ENCODE assay signal across 14 cellular contexts in the genomic region with DNA sequence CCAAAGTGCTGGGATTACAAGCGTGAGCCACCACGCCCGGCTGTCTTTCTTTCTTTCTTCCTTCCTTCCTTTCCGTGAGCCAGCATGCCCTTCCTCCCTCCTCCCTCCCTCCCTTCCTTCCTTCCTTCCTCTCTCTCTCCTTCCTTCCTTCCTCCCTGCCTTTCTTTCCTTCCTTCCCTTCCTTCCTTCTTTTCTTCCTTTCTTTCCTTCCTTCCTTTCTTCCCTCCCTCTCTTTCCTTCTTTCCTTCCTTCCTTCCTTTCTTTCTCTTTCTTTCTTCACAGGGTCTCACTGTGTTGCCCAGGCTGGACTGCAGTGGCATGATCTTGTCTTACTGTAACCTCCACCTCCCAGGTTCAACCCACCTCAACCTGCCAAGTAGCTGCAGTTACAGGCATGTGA. TPM values are rescaled to one million over a fixed set of nuclear protein-coding genes. Genes with fewer than 3 reads are reported as not detected.
DNase-seq lines count a peak whose midpoint lies in the region; ATAC-seq and TF ChIP-seq lines count a peak whose summit lies in the region.
"Had no signal": no experiment of that assay in that cellular context is flagged by ENCODE, and none has a peak within 500 bp of the region (broad histone marks: within the 10 kb centered on the region; RNA-seq: fewer than 3 reads in every experiment).

No MANE protein-coding gene starts in this region.

- no peaks in the 10 kb centered on the region for H3K36me3 ChIP-seq in BLaER1
- H3K36me3 ChIP-seq: SJCRH30 had no signal

- ATAC-seq in WTC11, result no peak
- no peak for ATAC-seq in GM21576 (IDR thresholded peaks at IDR 0.05; ENCODE audit: unreplicated experiment)
- ATAC-seq: GM12878 had no signal

- no peak overlapping the region for H3K4me3 ChIP-seq in BLaER1
- H3K4me3 ChIP-seq in GM12865 (ENCODE audit: low read depth, low read length), result peak overlapping the region; percentile 4; the same call in 1 of the 2 replicates
- H3K4me3 ChIP-seq: GM12878, SJCRH30 had no signal

- H3K27ac ChIP-seq in BLaER1, result no peak overlapping the region
- H3K27ac ChIP-seq: RWPE1, SJCRH30 had no signal

- H3K4me1 ChIP-seq in BLaER1, result peaks cover 54% of the 10 kb centered on the region
- H3K4me1 ChIP-seq: SJCRH30 had no signal

- H3K4me1 Mint-ChIP-seq in WTC11, result peaks cover 41% of the 10 kb centered on the region
- peaks cover 20% of the 10 kb centered on the region for H3K4me1 Mint-ChIP-seq in mesothelial cell of epicardium

- H3K4me2 ChIP-seq in BLaER1, result 0 out of 2 replicates have a peak overlapping the region, but pooled peaks have one; percentile 91

- H3K4me3 Mint-ChIP-seq in WTC11, result no peak overlapping the region
- H3K4me3 Mint-ChIP-seq in mesothelial cell of epicardium, result no peak overlapping the region

- H3K36me3 Mint-ChIP-seq in WTC11 (peaks cover 4% of the 10 kb centered on the region), mesothelial cell of epicardium (no peaks in the 10 kb centered on the region)

- H3K27me3 Mint-ChIP-seq in WTC11 (ENCODE audit: low read depth) (no peaks in the 10 kb centered on the region), mesothelial cell of epicardium (ENCODE audit: low read depth) (no peaks in the 10 kb centered on the region)

- H4K20me1 ChIP-seq in BLaER1, result no peaks in the 10 kb centered on the region

- H3K27ac Mint-ChIP-seq in WTC11, result no peak overlapping the region; the same call in 1 of the 2 replicates
- peak overlapping the region; percentile 59 for H3K27ac Mint-ChIP-seq in mesothelial cell of epicardium

- POLR2A ChIA-PET in WTC11 (lab: Charles Lee), result no interaction called here

- no peaks in the 10 kb centered on the region for H3K9me3 ChIP-seq in BLaER1
- H3K9me3 ChIP-seq: SJCRH30 had no signal

- CTCF ChIA-PET in WTC11 (lab: Charles Lee), result interaction anchor here (2.3 kb wide), 1 partner anchor 105 kb away, joined by 10 read pairs; no protein-coding TSS in a partner anchor

- no peak overlapping the region for H3K9ac ChIP-seq in BLaER1

- TF ChIP-seq CTCF in GM12865 (IDR thresholded peaks at IDR 0.05; ENCODE audit: insufficient read depth, low read depth, low read length, missing control alignments) (no peak), WTC11 (IDR thresholded peaks at IDR 0.05) (no peak), mesothelial cell of epicardium (IDR thresholded peaks at IDR 0.05; ENCODE audit: unreplicated experiment) (no peak)

- peaks cover 7% of the 10 kb centered on the region; the same call in 1 of the 2 replicates for H3K9me3 Mint-ChIP-seq in WTC11
- no peaks in the 10 kb centered on the region for H3K9me3 Mint-ChIP-seq in mesothelial cell of epicardium

- DNase-seq in GM12865 (ENCODE audit: low read depth) (no peak), WTC11 (ENCODE audit: low spot score) (no peak), mesothelial cell of epicardium (ENCODE audit: low spot score in 2 of 2, unreplicated experiment in 2 of 2) (no peak), T-helper 9 cell (no peak), NCI-H2171 (lab: John Stamatoyannopoulos, UW) (no peak)
- DNase-seq: NCI-H1930, NCI-H510A treated with DMSO at 0.1 percent for 48 hours, OCI-M1, SJCRH30, SW 1271 had no signal

- H3K27me3 ChIP-seq in BLaER1, result no peaks in the 10 kb centered on the region
- H3K27me3 ChIP-seq: SJCRH30 had no signal

TF ChIP-seq in WTC11, 78 proteins besides CTCF, POLR2A, EP300 and RAD21:
- TF ChIP-seq, protein P1, sequence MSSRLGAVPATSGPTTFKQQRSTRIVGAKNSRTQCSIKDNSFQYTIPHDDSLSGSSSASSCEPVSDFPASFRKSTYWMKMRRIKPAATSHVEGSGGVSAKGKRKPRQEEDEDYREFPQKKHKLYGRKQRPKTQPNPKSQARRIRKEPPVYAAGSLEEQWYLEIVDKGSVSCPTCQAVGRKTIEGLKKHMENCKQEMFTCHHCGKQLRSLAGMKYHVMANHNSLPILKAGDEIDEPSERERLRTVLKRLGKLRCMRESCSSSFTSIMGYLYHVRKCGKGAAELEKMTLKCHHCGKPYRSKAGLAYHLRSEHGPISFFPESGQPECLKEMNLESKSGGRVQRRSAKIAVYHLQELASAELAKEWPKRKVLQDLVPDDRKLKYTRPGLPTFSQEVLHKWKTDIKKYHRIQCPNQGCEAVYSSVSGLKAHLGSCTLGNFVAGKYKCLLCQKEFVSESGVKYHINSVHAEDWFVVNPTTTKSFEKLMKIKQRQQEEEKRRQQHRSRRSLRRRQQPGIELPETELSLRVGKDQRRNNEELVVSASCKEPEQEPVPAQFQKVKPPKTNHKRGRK (CRISPR knock-in tag; IDR thresholded peaks at IDR 0.05; ENCODE audit: borderline replicate concordance), result peak; percentile 93; the same call in 1 of the 2 replicates
- TF ChIP-seq ZNF121 (CRISPR knock-in tag; IDR thresholded peaks at IDR 0.05) (peak; percentile 13; the same call in 1 of the 2 replicates), ZBTB43 (CRISPR knock-in tag; IDR thresholded peaks at IDR 0.05) (no peak)

RNA-seq across cellular contexts. Expression of gene PLCG2, which starts 50.7 kb away (rescaled TPM):
- 7.0 to 8.7 TPM (median 8.6 TPM) in 3 replicates for total RNA-seq in WTC11 (2021)
- total RNA-seq in mesothelial cell of epicardium, result 3.1 to 5.7 TPM (median 4.2 TPM) in 3 replicates
